ENCODE assay signal across 1 cellular context in the genomic region with DNA sequence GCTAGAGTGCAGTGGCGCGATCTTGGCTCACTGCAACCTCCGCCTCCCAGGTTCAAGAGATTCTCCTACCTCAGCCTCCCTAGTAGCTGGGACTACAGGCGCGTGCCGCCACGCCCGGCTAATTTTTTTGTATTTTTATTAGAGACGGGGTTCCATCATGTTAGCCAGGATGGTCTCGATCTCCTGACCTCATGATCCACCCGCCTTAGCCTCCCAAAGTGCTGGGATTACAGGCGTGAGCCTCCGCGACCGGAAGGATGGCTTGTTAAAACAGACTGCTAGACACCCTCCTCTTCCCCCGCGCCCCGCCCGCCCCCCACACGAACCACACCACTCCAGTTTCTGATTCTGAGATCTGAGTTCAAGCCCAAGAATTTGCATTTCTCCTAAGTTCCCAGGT.
TF ChIP-seq lines count a peak whose summit lies in the region.

No MANE protein-coding gene starts in this region.

TF ChIP-seq in WTC11, 78 proteins besides CTCF, POLR2A, EP300 and RAD21:
- TF ChIP-seq, protein P1, sequence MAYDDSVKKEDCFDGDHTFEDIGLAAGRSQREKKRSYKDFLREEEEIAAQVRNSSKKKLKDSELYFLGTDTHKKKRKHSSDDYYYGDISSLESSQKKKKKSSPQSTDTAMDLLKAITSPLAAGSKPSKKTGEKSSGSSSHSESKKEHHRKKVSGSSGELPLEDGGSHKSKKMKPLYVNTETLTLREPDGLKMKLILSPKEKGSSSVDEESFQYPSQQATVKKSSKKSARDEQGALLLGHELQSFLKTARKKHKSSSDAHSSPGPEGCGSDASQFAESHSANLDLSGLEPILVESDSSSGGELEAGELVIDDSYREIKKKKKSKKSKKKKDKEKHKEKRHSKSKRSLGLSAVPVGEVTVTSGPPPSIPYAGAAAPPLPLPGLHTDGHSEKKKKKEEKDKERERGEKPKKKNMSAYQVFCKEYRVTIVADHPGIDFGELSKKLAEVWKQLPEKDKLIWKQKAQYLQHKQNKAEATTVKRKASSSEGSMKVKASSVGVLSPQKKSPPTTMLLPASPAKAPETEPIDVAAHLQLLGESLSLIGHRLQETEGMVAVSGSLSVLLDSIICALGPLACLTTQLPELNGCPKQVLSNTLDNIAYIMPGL (CRISPR knock-in tag; IDR thresholded peaks at IDR 0.05) = peak; percentile 63
